ENCODE assay signal across 8 cellular contexts in the genomic region with DNA sequence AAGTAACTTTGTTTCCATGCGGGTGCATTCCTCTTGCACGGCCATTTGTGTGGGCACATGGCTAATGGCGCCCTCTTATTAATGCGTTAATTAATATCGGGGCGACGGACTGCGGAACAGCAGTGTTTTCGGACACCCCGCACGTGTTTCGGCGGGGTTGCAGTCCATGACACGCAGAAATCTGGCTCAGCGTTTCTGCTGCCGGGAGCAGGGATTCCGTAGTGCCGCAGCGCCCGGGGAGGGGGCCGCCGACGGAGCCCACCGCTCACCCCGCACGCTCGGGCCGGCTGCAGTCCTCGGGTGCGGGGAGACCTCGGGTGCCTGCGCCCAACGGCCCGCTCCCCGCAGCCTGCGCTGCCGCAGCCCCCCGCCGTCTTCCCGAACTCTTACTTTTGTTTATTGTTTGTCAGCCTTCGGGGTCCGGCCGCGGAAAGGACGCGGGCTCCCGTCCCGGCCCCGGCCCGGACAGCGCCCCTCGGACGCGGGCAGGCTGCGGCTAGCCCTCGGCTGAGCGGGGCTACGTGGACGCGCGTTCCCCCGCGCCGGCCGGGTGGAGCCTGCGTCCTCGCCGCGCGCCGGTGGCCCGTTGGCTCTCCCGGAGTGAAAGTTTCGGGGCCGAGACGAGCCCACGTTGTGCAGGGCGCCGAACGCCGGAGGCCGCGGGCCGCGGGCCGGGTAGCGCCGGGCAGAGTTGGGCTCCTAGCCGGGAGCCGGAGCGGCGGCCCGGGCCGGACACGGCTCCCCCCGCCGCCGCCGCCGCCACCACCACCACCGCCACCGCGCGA. TPM values are rescaled to one million over a fixed set of nuclear protein-coding genes. Genes with fewer than 3 reads are reported as not detected.
DNase-seq lines count a peak whose midpoint lies in the region; ATAC-seq, FAIRE-seq and TF ChIP-seq lines count a peak whose summit lies in the region.

No MANE protein-coding gene starts in this region.

- TF ChIP-seq POLR2A in spleen (IDR thresholded peaks at IDR 0.05): no peak

- peak overlapping the region; percentile 89 for H3K27ac ChIP-seq in caudate nucleus (ENCODE audit: low read depth, low read length)
- H3K27ac ChIP-seq in kidney (ENCODE audit: low read depth in 2 of 2, low read length in 2 of 2): peak overlapping the region; percentile 79 to 88
- peak overlapping the region; percentile 31 to 92 (median 90) for H3K27ac ChIP-seq in spleen

- intact Hi-C loops in kidney (cut with DNase I) (no loop called here), spleen (cut with DNase I; ENCODE audit: low total_unique reads) (no loop called here)

- TF ChIP-seq CTCF in GM20000 (IDR thresholded peaks at IDR 0.05; ENCODE audit: extremely low read depth, missing control alignments) (no peak), kidney (IDR thresholded peaks at IDR 0.05; ENCODE audit: borderline replicate concordance, extremely low read depth, insufficient read depth) (no peak), spleen (IDR thresholded peaks at IDR 0.05 in 8 of 11, conservative IDR thresholded peaks at IDR 0.05 in 3 of 11) (no peak)

- H3K4me3 ChIP-seq in kidney (ENCODE audit: low read length in 2 of 2): peak overlapping the region; percentile 82 to 87
- peak overlapping the region; percentile 47 to 83 (median 70) for H3K4me3 ChIP-seq in spleen

- H3K36me3 ChIP-seq in kidney (ENCODE audit: control insufficient read depth in 1 of 2, insufficient read depth in 2 of 2, low read length in 2 of 2) (peaks cover 0 to under 1% of the 10 kb centered on the region in 2 donors), spleen (peaks cover 0 to 2% (median under 1%) of the 10 kb centered on the region in 6 donors)

- H3K4me1 ChIP-seq in kidney (ENCODE audit: control insufficient read depth in 1 of 2, insufficient read depth in 1 of 2, low read depth in 1 of 2, low read length in 2 of 2) (peaks cover 13 to 28% of the 10 kb centered on the region in 2 donors), spleen (peaks cover 23 to 93% (median 50%) of the 10 kb centered on the region in 6 donors)

- DNase-seq in GM20000 (ENCODE audit: low spot score) (peak; percentile 44), caudate nucleus (lab: John Stamatoyannopoulos, UW) (peak in 20 of 61 donors; percentile 7 to 65 (median 48)), kidney (peak; percentile 79), spleen (peak; percentile 84), mucosa of gallbladder (ENCODE audit: low spot score) (no peak), NCI-H146 treated with DMSO at 0.1 percent for 48 hours (lab: John Stamatoyannopoulos, UW; ENCODE audit: unreplicated experiment) (no peak)

- H3K9me3 ChIP-seq in kidney (ENCODE audit: control insufficient read depth in 1 of 2, low read length in 2 of 2): no peaks in the 10 kb centered on the region
- H3K9me3 ChIP-seq in spleen: no peaks in the 10 kb centered on the region

- peak overlapping the region; percentile 60 to 80 for H3K9ac ChIP-seq in kidney (ENCODE audit: low read length in 2 of 2)

- WGBS in spleen, 5 donors: 0 to 3% (median 1%) methylated on average over 39 to 104 of the region's 104 CpGs

- ATAC-seq in SK-N-SH treated with all-trans-retinoic acid at 6 μM for 48 hours (peak; percentile 19), HG03354 (IDR thresholded peaks at IDR 0.05; ENCODE audit: poor library complexity, severe bottlenecking, unreplicated experiment) (no peak)

- H3K27me3 ChIP-seq in spleen (replicated peaks in 1 of 7): peaks cover 0 to 54% (median 22%) of the 10 kb centered on the region in 7 donors

- no peak for FAIRE-seq in kidney (lab: Jason Lieb, UNC)

TF ChIP-seq in SK-N-SH treated with all-trans-retinoic acid at 6 μM for 48 hours, 23 proteins besides CTCF, POLR2A, EP300 and RAD21 (continues in another document):
- no peak for TF ChIP-seq ZNF565 (CRISPR knock-in tag; conservative IDR thresholded peaks at IDR 0.05; ENCODE audit: low read depth)
- TF ChIP-seq TOX (CRISPR knock-in tag; IDR thresholded peaks at IDR 0.05; ENCODE audit: borderline replicate concordance): no peak
- TF ChIP-seq ZFP3 (CRISPR knock-in tag; IDR thresholded peaks at IDR 0.05): no peak
- no peak for TF ChIP-seq RARB (CRISPR knock-in tag; IDR thresholded peaks at IDR 0.05)
- TF ChIP-seq, protein P1, sequence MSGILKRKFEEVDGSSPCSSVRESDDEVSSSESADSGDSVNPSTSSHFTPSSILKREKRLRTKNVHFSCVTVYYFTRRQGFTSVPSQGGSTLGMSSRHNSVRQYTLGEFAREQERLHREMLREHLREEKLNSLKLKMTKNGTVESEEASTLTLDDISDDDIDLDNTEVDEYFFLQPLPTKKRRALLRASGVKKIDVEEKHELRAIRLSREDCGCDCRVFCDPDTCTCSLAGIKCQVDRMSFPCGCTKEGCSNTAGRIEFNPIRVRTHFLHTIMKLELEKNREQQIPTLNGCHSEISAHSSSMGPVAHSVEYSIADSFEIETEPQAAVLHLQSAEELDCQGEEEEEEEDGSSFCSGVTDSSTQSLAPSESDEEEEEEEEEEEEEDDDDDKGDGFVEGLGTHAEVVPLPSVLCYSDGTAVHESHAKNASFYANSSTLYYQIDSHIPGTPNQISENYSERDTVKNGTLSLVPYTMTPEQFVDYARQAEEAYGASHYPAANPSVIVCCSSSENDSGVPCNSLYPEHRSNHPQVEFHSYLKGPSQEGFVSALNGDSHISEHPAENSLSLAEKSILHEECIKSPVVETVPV (CRISPR knock-in tag; IDR thresholded peaks at IDR 0.05): no peak
- no peak for TF ChIP-seq ZFP30 (CRISPR knock-in tag; IDR thresholded peaks at IDR 0.05)
- TF ChIP-seq ZC3H10 (CRISPR knock-in tag; IDR thresholded peaks at IDR 0.05): no peak
- TF ChIP-seq ISL1 (CRISPR knock-in tag; IDR thresholded peaks at IDR 0.05): no peak
- TF ChIP-seq, protein P2, sequence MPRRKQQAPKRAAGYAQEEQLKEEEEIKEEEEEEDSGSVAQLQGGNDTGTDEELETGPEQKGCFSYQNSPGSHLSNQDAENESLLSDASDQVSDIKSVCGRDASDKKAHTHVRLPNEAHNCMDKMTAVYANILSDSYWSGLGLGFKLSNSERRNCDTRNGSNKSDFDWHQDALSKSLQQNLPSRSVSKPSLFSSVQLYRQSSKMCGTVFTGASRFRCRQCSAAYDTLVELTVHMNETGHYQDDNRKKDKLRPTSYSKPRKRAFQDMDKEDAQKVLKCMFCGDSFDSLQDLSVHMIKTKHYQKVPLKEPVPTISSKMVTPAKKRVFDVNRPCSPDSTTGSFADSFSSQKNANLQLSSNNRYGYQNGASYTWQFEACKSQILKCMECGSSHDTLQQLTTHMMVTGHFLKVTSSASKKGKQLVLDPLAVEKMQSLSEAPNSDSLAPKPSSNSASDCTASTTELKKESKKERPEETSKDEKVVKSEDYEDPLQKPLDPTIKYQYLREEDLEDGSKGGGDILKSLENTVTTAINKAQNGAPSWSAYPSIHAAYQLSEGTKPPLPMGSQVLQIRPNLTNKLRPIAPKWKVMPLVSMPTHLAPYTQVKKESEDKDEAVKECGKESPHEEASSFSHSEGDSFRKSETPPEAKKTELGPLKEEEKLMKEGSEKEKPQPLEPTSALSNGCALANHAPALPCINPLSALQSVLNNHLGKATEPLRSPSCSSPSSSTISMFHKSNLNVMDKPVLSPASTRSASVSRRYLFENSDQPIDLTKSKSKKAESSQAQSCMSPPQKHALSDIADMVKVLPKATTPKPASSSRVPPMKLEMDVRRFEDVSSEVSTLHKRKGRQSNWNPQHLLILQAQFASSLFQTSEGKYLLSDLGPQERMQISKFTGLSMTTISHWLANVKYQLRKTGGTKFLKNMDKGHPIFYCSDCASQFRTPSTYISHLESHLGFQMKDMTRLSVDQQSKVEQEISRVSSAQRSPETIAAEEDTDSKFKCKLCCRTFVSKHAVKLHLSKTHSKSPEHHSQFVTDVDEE (CRISPR knock-in tag; IDR thresholded peaks at IDR 0.05): no peak
- TF ChIP-seq GLIS3 (CRISPR knock-in tag; IDR thresholded peaks at IDR 0.05): no peak
- no peak for TF ChIP-seq BACH2 (CRISPR knock-in tag; IDR thresholded peaks at IDR 0.05; ENCODE audit: borderline replicate concordance)
- no peak for TF ChIP-seq POU6F1 (CRISPR knock-in tag; IDR thresholded peaks at IDR 0.05; ENCODE audit: borderline replicate concordance, low read depth)
- TF ChIP-seq PATZ1 (CRISPR knock-in tag; IDR thresholded peaks at IDR 0.05; ENCODE audit: borderline replicate concordance): no peak
- no peak for TF ChIP-seq ARNTL (CRISPR knock-in tag; IDR thresholded peaks at IDR 0.05; ENCODE audit: borderline replicate concordance, low read depth)
- no peak for TF ChIP-seq PPARA (CRISPR knock-in tag; IDR thresholded peaks at IDR 0.05; ENCODE audit: borderline replicate concordance)
- no peak for TF ChIP-seq ZNF70 (CRISPR knock-in tag; IDR thresholded peaks at IDR 0.05)
- TF ChIP-seq CSDC2 (CRISPR knock-in tag; IDR thresholded peaks at IDR 0.05): no peak

RNA-seq across cellular contexts. Expression of gene NFIA, which starts 0.8 kb away (rescaled TPM):
- total RNA-seq in kidney (87.5 TPM), spleen (10 to 100 TPM; 33.2 to 76.8 (median 40.1) TPM), mucosa of gallbladder (82.8 TPM)
- polyA plus RNA-seq in kidney (ENCODE audit: insufficient read depth, low read depth, low replicate concordance) (4.8 TPM), spleen (1 to 10 TPM; 3.1 to 3.7 (median 3.1) TPM)

Comparison
In these comparisons a context has a peak if more than half of its experiments do, and no peak if none do; other contexts are left out.
1. DNase-seq: peak in GM20000 (single experiment), kidney (single experiment) and spleen (single experiment); none in mucosa of gallbladder (single experiment) and NCI-H146 treated with DMSO at 0.1 percent for 48 hours (single experiment).
2. Peak in every context shown above with its lines, with median percentiles within 50 percentile points of each other: H3K27ac ChIP-seq.